In genomic region chr18:79394438-79395307, GRCh38 we compare ENCODE assay signal across 8 cellular contexts. TPM values are rescaled to one million over a fixed set of nuclear protein-coding genes. Genes with fewer than 3 reads are reported as not detected.
DNase-seq lines count a peak whose midpoint lies in the region; ATAC-seq and TF ChIP-seq lines count a peak whose summit lies in the region.

No MANE protein-coding gene starts in this region.

- H3K27ac ChIP-seq in GM23248 (peak overlapping the region; percentile 92), Panc1 (ENCODE audit: low read length) (peak overlapping the region; percentile 55; the same call in 1 of the 2 replicates), adrenal gland (peak overlapping the region in 3 of 5 donors; percentile 60 to 82 (median 79)), iPS-20b (ENCODE audit: low read length) (no peak overlapping the region)

- DNase-seq in GM23248 (peak; percentile 85), Panc1 (ENCODE audit: low read depth, low spot score) (no peak), adrenal gland (peak in 1 of 7 donors; percentile 18), NCI-H187 (lab: John Stamatoyannopoulos, UW) (no peak)
- peak; percentile 70 to 72 for DNase-seq in stimulated activated CD4-positive, alpha-beta T cell treated with anti-CD3 and anti-CD28 coated beads, Interleukin-15, amount 100 ng/mL, for 48 hours (ENCODE audit: low read depth in 2 of 2)

- H3K4me1 ChIP-seq in GM23248 (ENCODE audit: insufficient read depth) (no peaks in the 10 kb centered on the region), Panc1 (ENCODE audit: control insufficient read depth, insufficient read depth, low read length) (peaks cover 23% of the 10 kb centered on the region), adrenal gland (replicated peaks in 1 of 2) (peaks cover 8 to 37% of the 10 kb centered on the region in 2 donors), iPS-20b (ENCODE audit: insufficient read depth, low read length) (0 out of 2 replicates have a peak, but pooled peaks cover 4% of the 10 kb centered on the region)

- no peaks in the 10 kb centered on the region for H3K79me2 ChIP-seq in GM23248 (ENCODE audit: insufficient read depth)

- TF ChIP-seq CTCF in Panc1 (IDR thresholded peaks at IDR 0.05): no peak
- TF ChIP-seq CTCF in adrenal gland (IDR thresholded peaks at IDR 0.05): no peak

- H3K9me3 ChIP-seq in GM23248 (ENCODE audit: low read depth) (no peaks in the 10 kb centered on the region), Panc1 (ENCODE audit: control insufficient read depth, insufficient read depth, low read depth, low read length) (no peaks in the 10 kb centered on the region), adrenal gland (replicated peaks in 1 of 3) (no peaks in the 10 kb centered on the region), iPS-20b (ENCODE audit: insufficient read depth, low read depth, low read length) (no peaks in the 10 kb centered on the region; the same call in 1 of the 2 replicates)

- CTCF ChIA-PET in Panc1 (lab: Charles Lee): no interaction called here

- H3K36me3 ChIP-seq in GM23248 (ENCODE audit: low read depth) (no peaks in the 10 kb centered on the region), Panc1 (ENCODE audit: control insufficient read depth, insufficient read depth, low read length) (no peaks in the 10 kb centered on the region), adrenal gland (replicated peaks in 1 of 2) (no peaks in the 10 kb centered on the region), iPS-20b (ENCODE audit: insufficient read depth, low read depth, low read length) (no peaks in the 10 kb centered on the region)

- 3 to 4% methylated on average over 57 to 77 of the region's 79 CpGs for WGBS in GM23248 (ENCODE audit: low coverage in 1 of 2, low lambda C conversion rate in 2 of 2, missing lambda C conversion rate in 2 of 2), 2 experiments
- WGBS in adrenal gland, 4 donors: 0 to 3% (median 2%) methylated on average over 10 to 77 of the region's 79 CpGs

- H3K27me3 ChIP-seq in GM23248 (replicated peaks; ENCODE audit: insufficient read depth) (no peaks in the 10 kb centered on the region), Panc1 (ENCODE audit: control insufficient read depth, insufficient read depth, low read length) (no peaks in the 10 kb centered on the region), adrenal gland (no peaks in the 10 kb centered on the region), iPS-20b (ENCODE audit: insufficient read depth, low read length) (peaks cover 92% of the 10 kb centered on the region)

- intact Hi-C loops in Panc1 (cut with micrococcal nuclease; ENCODE audit: unreplicated experiment): no loop called here
- intact Hi-C loops in adrenal gland (cut with DNase I): no loop called here

- H3K4me3 ChIP-seq in GM23248 (peak overlapping the region; percentile 74), Panc1 (ENCODE audit: low read depth in 2 of 2, low read length in 2 of 2) (peak overlapping the region; percentile 59 to 70), adrenal gland (peak overlapping the region in 2 of 4 donors; percentile 30 to 62), iPS-20b (ENCODE audit: low read length) (peak overlapping the region; percentile 51; the same call in 1 of the 2 replicates)

- BruUV-seq in Panc1 (replicated peaks; lab: Mats Ljungman, UMichigan): no TSS peak

- H3K4me2 ChIP-seq in GM23248 (ENCODE audit: unreplicated experiment): peak overlapping the region; percentile 49

- H3F3A ChIP-seq in GM23248 (ENCODE audit: insufficient read depth): no peaks in the 10 kb centered on the region

- no peaks in the 10 kb centered on the region for H4K20me1 ChIP-seq in GM23248 (ENCODE audit: insufficient read depth)

- in situ Hi-C loops in GM23248 (cut with MboI): no loop called here
- in situ Hi-C loops in Panc1 (cut with HindIII; ENCODE audit: low pct_unique_long_range_greater_than_20kb, low sequenced_read_pairs): no loop called here

- peak; percentile 66 for ATAC-seq in Panc1
- ATAC-seq in HG02973 (IDR thresholded peaks at IDR 0.05; ENCODE audit: unreplicated experiment): no peak
- no peak for ATAC-seq in HG03045 (IDR thresholded peaks at IDR 0.05; ENCODE audit: unreplicated experiment)

- H3K9ac ChIP-seq in GM23248: peak overlapping the region; percentile 95
- H3K9ac ChIP-seq in iPS-20b (ENCODE audit: low read depth, low read length): no peak overlapping the region

- no peak for TF ChIP-seq POLR2A in adrenal gland (IDR thresholded peaks at IDR 0.05)

- H2AFZ ChIP-seq in GM23248: peak overlapping the region; percentile 57

- H3K9me2 ChIP-seq in GM23248 (ENCODE audit: insufficient read depth): no peaks in the 10 kb centered on the region

- POLR2A ChIA-PET in Panc1 (lab: Charles Lee): interaction anchor here (0.6 kb wide), 1 partner anchor 73 kb away, joined by 3 read pairs; no protein-coding TSS in a partner anchor

RNA-seq across cellular contexts. Expression of gene NFATC1, which starts 1.1 kb away (rescaled TPM):
- total RNA-seq in GM23248 (2014; rRNA removed; shearing (Covaris generic)): 6.4 and 7.5 TPM in 2 replicates
- polyA plus RNA-seq in GM23248 (2016; fragmentation: Nextera tagmentation; extraction: Ambion mirVana): 9.2 and 9.8 TPM in 2 replicates
- total RNA-seq in Panc1 (2021; ENCODE audit: unreplicated experiment): 30.8 TPM
- polyA plus RNA-seq in Panc1 (2012; ENCODE audit: insufficient read length): 38.3 TPM
- 10 to 100 TPM in 4 of 8 donors, 1 to 10 TPM in 4; 4.4 to 20.9 (median 11.1) TPM for total RNA-seq in adrenal gland
- 1 to 10 TPM; 1.4 to 7.0 (median 5.5) TPM for polyA plus RNA-seq in adrenal gland

Comparison
In these comparisons a context has a peak if more than half of its experiments do, and no peak if none do; other contexts are left out.
1. DNase-seq: peak in GM23248 (single experiment) and stimulated activated CD4-positive, alpha-beta T cell treated with anti-CD3 and anti-CD28 coated beads, Interleukin-15, amount 100 ng/mL, for 48 hours (2 of 2); none in Panc1 (single experiment) and NCI-H187 (0 of 2).